In genomic region chr7:102395620-102395957, GRCh38 we compare ENCODE assay signal across 8 cellular contexts. TPM values are rescaled to one million over a fixed set of nuclear protein-coding genes. Genes with fewer than 3 reads are reported as not detected.
DNase-seq lines count a peak whose midpoint lies in the region; ATAC-seq, FAIRE-seq and TF ChIP-seq lines count a peak whose summit lies in the region.

No MANE protein-coding gene starts in this region.

- peak; percentile 36; the same call in 2 of the 3 replicates for ATAC-seq in RWPE2 (ENCODE audit: low read depth)
- no peak for ATAC-seq in GM21619 (IDR thresholded peaks at IDR 0.05; ENCODE audit: unreplicated experiment)

- peak overlapping the region; percentile 87 for H3K9ac ChIP-seq in fibroblast of lung (ENCODE audit: insufficient read depth, low read length)
- H3K9ac ChIP-seq in trophoblast cell (ENCODE audit: low read length) = peak overlapping the region; percentile 54

- peak overlapping the region; percentile 13 for H3K18ac ChIP-seq in trophoblast cell (ENCODE audit: low read length)

- peak overlapping the region; percentile 88 for H4K91ac ChIP-seq in trophoblast cell (ENCODE audit: low read depth, low read length)

- H3K36me3 Mint-ChIP-seq in activated CD4-positive, alpha-beta T cell treated with anti-CD3 and anti-CD28 coated beads, Interleukin-2, amount 10 ng/mL, durations not matched to agents 7 days and 5 days (ENCODE audit: low read depth) = peaks cover 19% of the 10 kb centered on the region

- H3K4me1 ChIP-seq in RWPE2 (ENCODE audit: insufficient read depth, poor library complexity, severe bottlenecking) = no peaks in the 10 kb centered on the region
- peaks cover 3% of the 10 kb centered on the region for H3K4me1 ChIP-seq in fibroblast of lung (ENCODE audit: control insufficient read depth, extremely low read depth, insufficient read depth, low read length)
- peaks cover 6 to 9% of the 10 kb centered on the region in 2 experiments for H3K4me1 ChIP-seq in trophoblast cell (ENCODE audit: control insufficient read depth in 1 of 2, insufficient read depth in 2 of 2, low read length in 2 of 2)

- H3K27me3 ChIP-seq in RWPE2 (ENCODE audit: insufficient read depth, poor library complexity, severe bottlenecking) (no peaks in the 10 kb centered on the region), fibroblast of lung (ENCODE audit: control insufficient read depth, insufficient read depth, low read length) (no peaks in the 10 kb centered on the region), trophoblast cell (ENCODE audit: insufficient read depth, low read length) (no peaks in the 10 kb centered on the region)

- TF ChIP-seq CTCF in RWPE2 (IDR thresholded peaks at IDR 0.05; ENCODE audit: poor library complexity, severe bottlenecking) (no peak), fibroblast of lung (conservative IDR thresholded peaks at IDR 0.05 in 1 of 2, IDR thresholded peaks at IDR 0.05 in 1 of 2; ENCODE audit: low read depth in 1 of 2, low read length in 2 of 2) (no peak)

- H3K4me2 ChIP-seq in fibroblast of lung (ENCODE audit: extremely low read depth, insufficient read depth, low read length) = peak overlapping the region; percentile 82
- H3K4me2 ChIP-seq in trophoblast cell (ENCODE audit: low read length) = peak overlapping the region; percentile 76

- H3K4me1 Mint-ChIP-seq in activated CD4-positive, alpha-beta T cell treated with anti-CD3 and anti-CD28 coated beads, Interleukin-2, amount 10 ng/mL, durations not matched to agents 7 days and 5 days = peaks cover 24% of the 10 kb centered on the region

- H3K14ac ChIP-seq in trophoblast cell (ENCODE audit: low read length) = peak overlapping the region; percentile 84

- peak overlapping the region; percentile 89 for H2BK5ac ChIP-seq in trophoblast cell (ENCODE audit: low read depth, low read length, poor library complexity)

- no peaks in the 10 kb centered on the region for H3K27me3 Mint-ChIP-seq in activated CD4-positive, alpha-beta T cell treated with anti-CD3 and anti-CD28 coated beads, Interleukin-2, amount 10 ng/mL, durations not matched to agents 7 days and 5 days

- H2BK120ac ChIP-seq in trophoblast cell (ENCODE audit: insufficient read depth, low read length, poor library complexity) = peak overlapping the region; percentile 7

- H3K9me3 ChIP-seq in RWPE2 (ENCODE audit: severe bottlenecking) = no peaks in the 10 kb centered on the region
- no peaks in the 10 kb centered on the region for H3K9me3 ChIP-seq in fibroblast of lung (ENCODE audit: control insufficient read depth, insufficient read depth, low read depth, low read length)
- H3K9me3 ChIP-seq in trophoblast cell (ENCODE audit: insufficient read depth, low read depth, low read length) = no peaks in the 10 kb centered on the region

- no peaks in the 10 kb centered on the region for H3K9me3 Mint-ChIP-seq in activated CD4-positive, alpha-beta T cell treated with anti-CD3 and anti-CD28 coated beads, Interleukin-2, amount 10 ng/mL, durations not matched to agents 7 days and 5 days

- H3K79me2 ChIP-seq in fibroblast of lung (ENCODE audit: control insufficient read depth, insufficient read depth, low read length) (peaks cover 13% of the 10 kb centered on the region), trophoblast cell (ENCODE audit: control insufficient read depth, insufficient read depth, low read length, poor library complexity) (peaks cover 8% of the 10 kb centered on the region)

- H2AFZ ChIP-seq in fibroblast of lung (ENCODE audit: low read length) = peak overlapping the region; percentile 61
- no peak overlapping the region for H2AFZ ChIP-seq in trophoblast cell (ENCODE audit: insufficient read depth, low read length, poor library complexity)

- H3K4ac ChIP-seq in trophoblast cell (ENCODE audit: low read depth, low read length) = peak overlapping the region; percentile 52

- CTCF ChIA-PET in activated CD4-positive, alpha-beta T cell treated with anti-CD3 and anti-CD28 coated beads, Interleukin-2, amount 10 ng/mL, durations not matched to agents 7 days and 5 days (lab: Charles Lee) = interaction anchor here (1.1 kb wide), 1 partner anchor 9 kb away, joined by 4 read pairs; no protein-coding TSS in a partner anchor

- DNase-seq in activated CD4-positive, alpha-beta T cell treated with anti-CD3 and anti-CD28 coated beads, Interleukin-2, amount 10 ng/mL, durations not matched to agents 7 days and 5 days = no peak
- DNase-seq in activated CD4-positive, alpha-beta T cell treated with anti-CD3 and anti-CD28 coated beads for 1 hour = no peak
- DNase-seq in RWPE2 (ENCODE audit: low spot score) (no peak), fibroblast of lung (ENCODE audit: low read depth in 2 of 2) (no peak), trophoblast cell (peak in 1 of 2 donors; percentile 41), frontal cortex (ENCODE audit: low spot score in 2 of 2) (no peak), cerebellar nuclear complex (lab: John Stamatoyannopoulos, UW) (no peak)

- H3K27ac ChIP-seq in RWPE2 (ENCODE audit: poor library complexity, severe bottlenecking) (peak overlapping the region; percentile 42), fibroblast of lung (ENCODE audit: insufficient read depth, low read length) (peak overlapping the region; percentile 84), trophoblast cell (ENCODE audit: low read depth, low read length) (peak overlapping the region; percentile 90)

- peak overlapping the region; percentile 76 for H3K4me3 ChIP-seq in RWPE2 (ENCODE audit: severe bottlenecking)
- H3K4me3 ChIP-seq in fibroblast of lung (replicated peaks in 1 of 4; ENCODE audit: control extremely low read depth in 1 of 4, insufficient read depth in 1 of 4, low read depth in 3 of 4, low read length in 4 of 4) = peak overlapping the region; percentile 92 to 99 (median 95)
- no peak overlapping the region for H3K4me3 ChIP-seq in trophoblast cell (ENCODE audit: low read depth, low read length)

- POLR2A ChIA-PET in activated CD4-positive, alpha-beta T cell treated with anti-CD3 and anti-CD28 coated beads, Interleukin-2, amount 10 ng/mL, durations not matched to agents 7 days and 5 days (lab: Charles Lee) = no interaction called here

- peak overlapping the region; percentile 87 for H4K8ac ChIP-seq in trophoblast cell (ENCODE audit: low read depth, low read length)

- H4K12ac ChIP-seq in trophoblast cell (ENCODE audit: low read depth, low read length) = peak overlapping the region; percentile 24

- peak overlapping the region; percentile 55 for H2AK5ac ChIP-seq in trophoblast cell (ENCODE audit: low read length)

- FAIRE-seq in frontal cortex (lab: Jason Lieb, UNC) = no peak

- peak overlapping the region; percentile 63 for H2BK12ac ChIP-seq in trophoblast cell (ENCODE audit: low read length)

- no peaks in the 10 kb centered on the region for H4K20me1 ChIP-seq in fibroblast of lung (ENCODE audit: control insufficient read depth, extremely low read depth, insufficient read depth, low read length)

- peak overlapping the region; percentile 93 for H3K27ac Mint-ChIP-seq in activated CD4-positive, alpha-beta T cell treated with anti-CD3 and anti-CD28 coated beads, Interleukin-2, amount 10 ng/mL, durations not matched to agents 7 days and 5 days

- peaks cover 19% of the 10 kb centered on the region for H3K79me1 ChIP-seq in trophoblast cell (ENCODE audit: low read length)

- H3K36me3 ChIP-seq in RWPE2 (ENCODE audit: low read depth) (peaks cover 49% of the 10 kb centered on the region), fibroblast of lung (ENCODE audit: control insufficient read depth, insufficient read depth, low read length) (peaks cover 10% of the 10 kb centered on the region), trophoblast cell (ENCODE audit: control insufficient read depth in 1 of 2, insufficient read depth in 2 of 2, low read length in 2 of 2) (peaks cover 19 to 21% of the 10 kb centered on the region in 2 experiments)

- no peak overlapping the region for H3K23ac ChIP-seq in trophoblast cell (ENCODE audit: low read length)

- peak overlapping the region; percentile 90 for H3K4me3 Mint-ChIP-seq in activated CD4-positive, alpha-beta T cell treated with anti-CD3 and anti-CD28 coated beads, Interleukin-2, amount 10 ng/mL, durations not matched to agents 7 days and 5 days

- no CpG with 5 or more reads among the region's 10 CpGs for WGBS in trophoblast cell (ENCODE audit: extremely low coverage, insufficient coverage, insufficient read length)

RNA-seq across cellular contexts. Expression of gene PRKRIP1, which starts 0.6 kb away (rescaled TPM):
- 10 to 100 TPM; 26.2 to 31.9 TPM for total RNA-seq in activated CD4-positive, alpha-beta T cell treated with anti-CD3 and anti-CD28 coated beads, Interleukin-2, amount 10 ng/mL, durations not matched to agents 7 days and 5 days
- total RNA-seq in fibroblast of lung (12.3 and 16.3 TPM in 2 replicates), frontal cortex (15.5 TPM)
- 12.4 and 13.8 TPM in 2 replicates for polyA plus RNA-seq in fibroblast of lung
- polyA plus RNA-seq in fibroblast of lung (2012) = 15.3 and 18.1 TPM in 2 replicates
- 0.82 and 3.1 TPM in 2 replicates for polyA minus RNA-seq in fibroblast of lung (ENCODE audit: low replicate concordance)
- polyA plus RNA-seq in trophoblast cell (2013) = 23.6 and 26.4 TPM in 2 replicates

RNA-seq across cellular contexts. Expression of gene ORAI2, which starts 37.8 kb away (rescaled TPM):
- 10 to 100 TPM; 61.2 to 63.7 TPM for total RNA-seq in activated CD4-positive, alpha-beta T cell treated with anti-CD3 and anti-CD28 coated beads, Interleukin-2, amount 10 ng/mL, durations not matched to agents 7 days and 5 days
- 14.9 and 26.6 TPM in 2 replicates for total RNA-seq in fibroblast of lung
- polyA plus RNA-seq in fibroblast of lung = 20.3 and 22.1 TPM in 2 replicates
- 40.1 and 40.2 TPM in 2 replicates for polyA plus RNA-seq in fibroblast of lung (2012)
- polyA minus RNA-seq in fibroblast of lung (ENCODE audit: low replicate concordance) = 62.5 and 69.8 TPM in 2 replicates
- 21.6 and 23.0 TPM in 2 replicates for polyA plus RNA-seq in trophoblast cell (2013)
- total RNA-seq in frontal cortex = 19.2 TPM

RNA-seq across cellular contexts. Expression of gene SPDYE6, which starts 39.3 kb away (rescaled TPM):
- total RNA-seq in activated CD4-positive, alpha-beta T cell treated with anti-CD3 and anti-CD28 coated beads, Interleukin-2, amount 10 ng/mL, durations not matched to agents 7 days and 5 days = not detected
- total RNA-seq in fibroblast of lung (not detected in 2 replicates), frontal cortex (not detected)
- polyA plus RNA-seq in fibroblast of lung = not detected in 2 replicates
- polyA plus RNA-seq in fibroblast of lung (2012) = 0.55 and 0.68 TPM in 2 replicates
- polyA minus RNA-seq in fibroblast of lung (ENCODE audit: low replicate concordance) = not detected in 2 replicates
- not detected in 2 replicates for polyA plus RNA-seq in trophoblast cell (2013)
